ENCODE assay signal across 1 cellular context in the genomic region with DNA sequence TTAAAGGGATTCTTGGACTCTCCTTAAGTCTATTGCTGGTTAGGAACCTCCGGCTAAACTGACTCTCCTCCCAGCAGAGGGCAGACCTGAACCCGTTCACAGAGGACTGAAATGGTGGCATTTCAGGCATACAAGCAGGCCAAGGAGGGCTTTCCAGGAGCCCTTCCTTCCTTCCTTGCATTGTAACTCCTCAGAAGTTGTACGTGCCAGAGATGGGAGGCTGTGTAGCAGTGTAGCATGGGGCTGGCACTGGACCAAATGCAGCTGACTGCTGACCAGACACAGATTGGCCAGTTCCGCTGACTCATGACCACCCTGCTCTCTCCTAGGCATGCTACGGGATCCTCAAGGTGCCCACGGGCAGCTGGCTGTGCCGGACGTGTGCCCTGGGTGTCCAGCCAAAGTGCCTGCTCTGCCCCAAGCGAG.
TF ChIP-seq lines count a peak whose summit lies in the region.

No MANE protein-coding gene starts in this region.

TF ChIP-seq in WTC11, 78 proteins besides CTCF, POLR2A, EP300 and RAD21 (continued from another document):
- TF ChIP-seq ZNF121 (CRISPR knock-in tag; IDR thresholded peaks at IDR 0.05) = no peak
- TF ChIP-seq TEAD4 (CRISPR knock-in tag; IDR thresholded peaks at IDR 0.05) = no peak
- no peak for TF ChIP-seq NFE2L1 (CRISPR knock-in tag; IDR thresholded peaks at IDR 0.05)
